In genomic region chr10:102660891-102661613, GRCh38 we compare ENCODE assay signal across 8 cellular contexts. TPM values are rescaled to one million over a fixed set of nuclear protein-coding genes. Genes with fewer than 3 reads are reported as not detected.
A peak's percentile ranks its signal among the peaks of the same experiment; 100 is the strongest.
DNase-seq lines count a peak whose midpoint lies in the region; ATAC-seq and TF ChIP-seq lines count a peak whose summit lies in the region.

No MANE protein-coding gene starts in this region.

- H3K4me3 ChIP-seq in Panc1 (ENCODE audit: low read depth in 2 of 2, low read length in 2 of 2) = no peak overlapping the region

- DNase-seq in NCI-H345 (lab: John Stamatoyannopoulos, UW) (peak; percentile 32), NCI-H345 treated with DMSO at 0.1 percent for 48 hours (lab: John Stamatoyannopoulos, UW; ENCODE audit: unreplicated experiment) (no peak), Panc1 (ENCODE audit: low read depth, low spot score) (no peak), kidney tubule cell (ENCODE audit: low spot score) (peak; percentile 28), DMS153 (lab: John Stamatoyannopoulos, UW) (no peak)
- peak; percentile 57 for DNase-seq in activated naive CD4-positive, alpha-beta T cell treated with anti-CD3 and anti-CD28 coated beads, Interleukin-2, amount 50 U/mL, for 16 hours
- peak; percentile 35 for DNase-seq in stimulated activated CD8-positive, alpha-beta memory T cell treated with anti-CD3 and anti-CD28 coated beads, Interleukin-15, amount 100 ng/mL, for 24 hours (ENCODE audit: low read depth)

- no peak overlapping the region for H3K27ac ChIP-seq in Panc1 (ENCODE audit: low read length)

- POLR2A ChIA-PET in Panc1 (lab: Charles Lee) = interaction anchor here (0.6 kb wide), 2 partner anchors 16 to 53 kb away, joined by 5 to 13 read pairs; partner anchors contain the start of genes ARL3 and TRIM8

- in situ Hi-C loops in Panc1 (cut with HindIII; ENCODE audit: low pct_unique_long_range_greater_than_20kb, low sequenced_read_pairs) = no loop called here

- no peak for TF ChIP-seq CTCF in Panc1 (IDR thresholded peaks at IDR 0.05)

- no peaks in the 10 kb centered on the region for H3K36me3 ChIP-seq in Panc1 (ENCODE audit: control insufficient read depth, insufficient read depth, low read length)

- H3K9me3 ChIP-seq in Panc1 (ENCODE audit: control insufficient read depth, insufficient read depth, low read depth, low read length) = no peaks in the 10 kb centered on the region

- CTCF ChIA-PET in Panc1 (lab: Charles Lee) = interaction anchor here (0.7 kb wide), 1 partner anchor 9 kb away, joined by 3 read pairs; no protein-coding TSS in a partner anchor

- H3K27me3 ChIP-seq in Panc1 (ENCODE audit: control insufficient read depth, insufficient read depth, low read length) = no peaks in the 10 kb centered on the region

- BruUV-seq in Panc1 (replicated peaks; lab: Mats Ljungman, UMichigan) = no TSS peak

- ATAC-seq in HG02943 (IDR thresholded peaks at IDR 0.05; ENCODE audit: low read depth, unreplicated experiment) (peak; percentile 69), Panc1 (peak; percentile 63)

- intact Hi-C loops in Panc1 (cut with micrococcal nuclease; ENCODE audit: unreplicated experiment) = no loop called here

- H3K4me1 ChIP-seq in Panc1 (ENCODE audit: control insufficient read depth, insufficient read depth, low read length) = peaks cover 16% of the 10 kb centered on the region

RNA-seq across cellular contexts. Expression of gene TRIM8, which starts 16.8 kb away (rescaled TPM):
- 54.4 TPM for total RNA-seq in Panc1 (2021; ENCODE audit: unreplicated experiment)
- polyA plus RNA-seq in Panc1 (2012; ENCODE audit: insufficient read length) = 64.3 TPM

RNA-seq across cellular contexts. Expression of gene ARL3, which starts 53.1 kb away (rescaled TPM):
- 20.7 TPM for total RNA-seq in Panc1 (2021; ENCODE audit: unreplicated experiment)
- polyA plus RNA-seq in Panc1 (2012; ENCODE audit: insufficient read length) = 19.3 TPM

RNA-seq across cellular contexts. Expression of gene SFXN2, which starts 53.4 kb away (rescaled TPM):
- total RNA-seq in Panc1 (2021; ENCODE audit: unreplicated experiment) = 11.6 TPM
- polyA plus RNA-seq in Panc1 (2012; ENCODE audit: insufficient read length) = 4.0 TPM

Comparison
In these comparisons a context has a peak if more than half of its experiments do, and no peak if none do; other contexts are left out.
1. DNase-seq: peak in NCI-H345 (single experiment), activated naive CD4-positive, alpha-beta T cell treated with anti-CD3 and anti-CD28 coated beads, Interleukin-2, amount 50 U/mL, for 16 hours (single experiment), kidney tubule cell (single experiment) and stimulated activated CD8-positive, alpha-beta memory T cell treated with anti-CD3 and anti-CD28 coated beads, Interleukin-15, amount 100 ng/mL, for 24 hours (single experiment); none in NCI-H345 treated with DMSO at 0.1 percent for 48 hours (single experiment), Panc1 (single experiment) and DMS153 (single experiment).